ENCODE assay signal across 21 cellular contexts in genomic region chr18:36322408-36322728, GRCh38. TPM values are rescaled to one million over a fixed set of nuclear protein-coding genes. Genes with fewer than 3 reads are reported as not detected.
DNase-seq lines count a peak whose midpoint lies in the region; ATAC-seq and TF ChIP-seq lines count a peak whose summit lies in the region.
"Had no signal": no experiment of that assay in that cellular context is flagged by ENCODE, and none has a peak within 500 bp of the region (broad histone marks: within the 10 kb centered on the region; RNA-seq: fewer than 3 reads in every experiment).

No MANE protein-coding gene starts in this region.

- H3K4me2 ChIP-seq in mesenchymal stem cell (ENCODE audit: low read length, poor library complexity, severe bottlenecking), result no peak overlapping the region

- H3K27me3 Mint-ChIP-seq in type B pancreatic cell, result peaks cover 3% of the 10 kb centered on the region
- H3K27me3 Mint-ChIP-seq in activated CD4-positive, alpha-beta T cell treated with anti-CD3 and anti-CD28 coated beads, Interleukin-2, amount 10 ng/mL, durations not matched to agents 7 days and 5 days, result peaks cover 16% of the 10 kb centered on the region

- no peaks in the 10 kb centered on the region for H3K36me3 Mint-ChIP-seq in type B pancreatic cell
- H3K36me3 Mint-ChIP-seq in activated CD4-positive, alpha-beta T cell treated with anti-CD3 and anti-CD28 coated beads, Interleukin-2, amount 10 ng/mL, durations not matched to agents 7 days and 5 days (ENCODE audit: low read depth), result no peaks in the 10 kb centered on the region
- H3K36me3 Mint-ChIP-seq: CD4-positive, alpha-beta memory T cell had no signal

- H3K4me3 ChIP-seq in RWPE2 (ENCODE audit: severe bottlenecking) (no peak overlapping the region), coronary artery (no peak overlapping the region), mesenchymal stem cell (ENCODE audit: insufficient read depth in 1 of 2, low read depth in 1 of 2, low read length in 2 of 2) (no peak overlapping the region), body of pancreas (no peak overlapping the region)
- H3K4me3 ChIP-seq: K562 had no signal

- H3K18ac ChIP-seq in mesenchymal stem cell (ENCODE audit: low read depth in 1 of 2, low read length in 2 of 2), result no peak overlapping the region

- no peak overlapping the region for H3K27ac Mint-ChIP-seq in type B pancreatic cell
- H3K27ac Mint-ChIP-seq in activated CD4-positive, alpha-beta T cell treated with anti-CD3 and anti-CD28 coated beads, Interleukin-2, amount 10 ng/mL, durations not matched to agents 7 days and 5 days, result no peak overlapping the region
- H3K27ac Mint-ChIP-seq: CD4-positive, alpha-beta memory T cell had no signal

- H3K14ac ChIP-seq in mesenchymal stem cell (ENCODE audit: low read length in 2 of 2), result no peak overlapping the region

- no peak overlapping the region for H2AFZ ChIP-seq in mesenchymal stem cell (ENCODE audit: low read depth, low read length)

- peak overlapping the region; percentile 38 for H3K27ac ChIP-seq in RWPE2 (ENCODE audit: poor library complexity, severe bottlenecking)
- H3K27ac ChIP-seq in coronary artery, result no peak overlapping the region
- H3K27ac ChIP-seq in mesenchymal stem cell (ENCODE audit: low read length, poor library complexity, severe bottlenecking), result no peak overlapping the region
- no peak overlapping the region for H3K27ac ChIP-seq in body of pancreas

- WGBS in mesenchymal stem cell, result 75% methylated on average over 1 of the region's 1 CpG
- WGBS in body of pancreas, 2 donors, result 73 to 88% methylated on average over 1 of the region's 1 CpG

- no peaks in the 10 kb centered on the region for H3K4me1 Mint-ChIP-seq in type B pancreatic cell (ENCODE audit: unreplicated experiment)
- H3K4me1 Mint-ChIP-seq in activated CD4-positive, alpha-beta T cell treated with anti-CD3 and anti-CD28 coated beads, Interleukin-2, amount 10 ng/mL, durations not matched to agents 7 days and 5 days, result no peaks in the 10 kb centered on the region
- H3K4me1 Mint-ChIP-seq: CD4-positive, alpha-beta memory T cell had no signal

- DNase-seq in RWPE2 (ENCODE audit: low spot score) (no peak), coronary artery (ENCODE audit: low spot score) (peak; percentile 28), mesenchymal stem cell (no peak), type B pancreatic cell (ENCODE audit: extremely low spot score, unreplicated experiment) (peak; percentile 13), body of pancreas (no peak), RPMI8226 (no peak)
- no peak for DNase-seq in activated CD4-positive, alpha-beta T cell treated with anti-CD3 and anti-CD28 coated beads, Interleukin-2, amount 10 ng/mL, durations not matched to agents 7 days and 5 days
- DNase-seq: C1 segment of cervical spinal cord; CD4-positive, alpha-beta memory T cell; COR-L47; H7; MV-4-11; NCI-H1105; NCI-H1436 treated with DMSO at 0.1 percent for 48 hours; NCI-H1930; NCI-H446 treated with DMSO at 0.1 percent for 48 hours; NCI-H526; NCI-H82; NK-92 treated with Interleukin-12 subunit alpha and Interleukin-12 subunit beta, amount 100 ng/mL, for 24 hours; SHP77 treated with DMSO at 0.1 percent for 48 hours had no signal

- no peak overlapping the region for H2BK15ac ChIP-seq in mesenchymal stem cell (ENCODE audit: low read depth, poor library complexity, severe bottlenecking)

- no peaks in the 10 kb centered on the region for H3K9me3 Mint-ChIP-seq in type B pancreatic cell
- peaks cover 8% of the 10 kb centered on the region for H3K9me3 Mint-ChIP-seq in activated CD4-positive, alpha-beta T cell treated with anti-CD3 and anti-CD28 coated beads, Interleukin-2, amount 10 ng/mL, durations not matched to agents 7 days and 5 days

- POLR2A ChIA-PET in activated CD4-positive, alpha-beta T cell treated with anti-CD3 and anti-CD28 coated beads, Interleukin-2, amount 10 ng/mL, durations not matched to agents 7 days and 5 days (lab: Charles Lee), result no interaction called here

- H3K4me1 ChIP-seq in RWPE2 (ENCODE audit: insufficient read depth, poor library complexity, severe bottlenecking) (peaks cover 12% of the 10 kb centered on the region), mesenchymal stem cell (ENCODE audit: control insufficient read depth, insufficient read depth, low read depth, low read length) (peaks cover 10% of the 10 kb centered on the region), body of pancreas (no peaks in the 10 kb centered on the region)

- H4K91ac ChIP-seq in mesenchymal stem cell (ENCODE audit: low read length), result no peak overlapping the region

- no peak for TF ChIP-seq CTCF in RWPE2 (IDR thresholded peaks at IDR 0.05; ENCODE audit: poor library complexity, severe bottlenecking)
- no peak for TF ChIP-seq CTCF in coronary artery (IDR thresholded peaks at IDR 0.05)
- TF ChIP-seq CTCF in type B pancreatic cell (conservative IDR thresholded peaks at IDR 0.05), result no peak
- no peak for TF ChIP-seq CTCF in body of pancreas (IDR thresholded peaks at IDR 0.05)

- peaks cover 3% of the 10 kb centered on the region; the same call in 1 of the 2 replicates for H3K36me3 ChIP-seq in RWPE2 (ENCODE audit: low read depth)
- H3K36me3 ChIP-seq in mesenchymal stem cell (ENCODE audit: control insufficient read depth in 1 of 2, insufficient read depth in 2 of 2, low read depth in 1 of 2, low read length in 2 of 2), result no peaks in the 10 kb centered on the region
- no peaks in the 10 kb centered on the region for H3K36me3 ChIP-seq in body of pancreas (replicated peaks in 1 of 2; ENCODE audit: insufficient read depth in 1 of 2, low read depth in 2 of 2)

- H2AK5ac ChIP-seq in mesenchymal stem cell (ENCODE audit: low read length, severe bottlenecking), result peak overlapping the region; percentile 66

- H2BK12ac ChIP-seq in mesenchymal stem cell (ENCODE audit: low read length in 2 of 2), result no peak overlapping the region

- H2BK5ac ChIP-seq in mesenchymal stem cell (ENCODE audit: low read depth, low read length, poor library complexity, severe bottlenecking), result no peak overlapping the region

- H3K9me3 ChIP-seq in RWPE2 (ENCODE audit: severe bottlenecking) (peaks cover 3% of the 10 kb centered on the region), mesenchymal stem cell (ENCODE audit: control insufficient read depth, low read length) (peaks cover 7% of the 10 kb centered on the region), body of pancreas (no peaks in the 10 kb centered on the region)

- H3K27me3 ChIP-seq in RWPE2 (ENCODE audit: insufficient read depth, poor library complexity, severe bottlenecking) (no peaks in the 10 kb centered on the region), mesenchymal stem cell (ENCODE audit: control insufficient read depth in 1 of 2, insufficient read depth in 1 of 2, low read length in 2 of 2) (no peaks in the 10 kb centered on the region), body of pancreas (no peaks in the 10 kb centered on the region)

- intact Hi-C loops in body of pancreas (cut with DNase I), result no loop called here

- CTCF ChIA-PET in activated CD4-positive, alpha-beta T cell treated with anti-CD3 and anti-CD28 coated beads, Interleukin-2, amount 10 ng/mL, durations not matched to agents 7 days and 5 days (lab: Charles Lee), result no interaction called here

- H3K9ac ChIP-seq in mesenchymal stem cell (ENCODE audit: low read length), result no peak overlapping the region

- ATAC-seq in RWPE2 (ENCODE audit: low read depth) (no peak), body of pancreas (no peak)
- ATAC-seq: K562 had no signal

- no peak overlapping the region for H3K23ac ChIP-seq in mesenchymal stem cell (ENCODE audit: low read length in 2 of 2)

- H4K8ac ChIP-seq in mesenchymal stem cell (ENCODE audit: low read length), result no peak overlapping the region

- H3K4me3 Mint-ChIP-seq in type B pancreatic cell, result no peak overlapping the region
- no peak overlapping the region for H3K4me3 Mint-ChIP-seq in activated CD4-positive, alpha-beta T cell treated with anti-CD3 and anti-CD28 coated beads, Interleukin-2, amount 10 ng/mL, durations not matched to agents 7 days and 5 days
- H3K4me3 Mint-ChIP-seq: CD4-positive, alpha-beta memory T cell had no signal

- no peak for TF ChIP-seq POLR2A in body of pancreas (IDR thresholded peaks at IDR 0.05)

- H3K79me1 ChIP-seq in mesenchymal stem cell (replicated peaks; ENCODE audit: low read length, poor library complexity, severe bottlenecking), result peaks cover 32% of the 10 kb centered on the region

- H3K4ac ChIP-seq in mesenchymal stem cell (ENCODE audit: low read depth in 1 of 2, low read length in 2 of 2), result no peak overlapping the region

- H2BK120ac ChIP-seq in mesenchymal stem cell (ENCODE audit: low read depth, low read length), result no peak overlapping the region

RNA-seq across cellular contexts. Expression of gene FHOD3, which starts 24.9 kb away (rescaled TPM):
- polyA plus RNA-seq in mesenchymal stem cell (2013, experiment 1 of 2), result 0.23 TPM
- 0.23 TPM for polyA plus RNA-seq in mesenchymal stem cell (2013, experiment 2 of 2)
- 3.8 and 5.3 TPM in 2 replicates for total RNA-seq in type B pancreatic cell (ENCODE audit: low replicate concordance)
- 1 to 10 TPM in 1 of 2 donors, under 1 TPM in 1; 0.52 to 2.0 TPM for total RNA-seq in body of pancreas
- not detected for total RNA-seq in activated CD4-positive, alpha-beta T cell treated with anti-CD3 and anti-CD28 coated beads, Interleukin-2, amount 10 ng/mL, durations not matched to agents 7 days and 5 days
- total RNA-seq: CD4-positive, alpha-beta memory T cell had no signal
- polyA plus RNA-seq: CD4-positive, alpha-beta memory T cell; K562 had no signal

Comparison
In these comparisons a context has a peak if more than half of its experiments do, and no peak if none do; other contexts are left out.
1. DNase-seq: peak in coronary artery (single experiment) and type B pancreatic cell (single experiment); none in RWPE2 (single experiment), mesenchymal stem cell (single experiment), body of pancreas (0 of 4), activated CD4-positive, alpha-beta T cell treated with anti-CD3 and anti-CD28 coated beads, Interleukin-2, amount 10 ng/mL, durations not matched to agents 7 days and 5 days (single experiment) and RPMI8226 (single experiment).